Comparison of ENCODE assay signal across 9 cellular contexts in genomic region chr6:26536571-26537159, GRCh38. TPM values are rescaled to one million over a fixed set of nuclear protein-coding genes. Genes with fewer than 3 reads are reported as not detected.
DNase-seq lines count a peak whose midpoint lies in the region; ATAC-seq, FAIRE-seq and TF ChIP-seq lines count a peak whose summit lies in the region.
"Had no signal": no experiment of that assay in that cellular context is flagged by ENCODE, and none has a peak within 500 bp of the region (broad histone marks: within the 10 kb centered on the region; RNA-seq: fewer than 3 reads in every experiment).

No MANE protein-coding gene starts in this region.

- intact Hi-C loops in Calu3 (cut with micrococcal nuclease; ENCODE audit: unreplicated experiment) (loop anchor here (1.0 kb wide), 1 partner anchor 17 kb away; no protein-coding TSS in a partner anchor), HCT116 (cut with micrococcal nuclease) (loop anchor here (1.0 to 10.0 kb wide), 4 partner anchors 32 to 362 kb away; no protein-coding TSS in a partner anchor), breast epithelium (cut with DNase I; ENCODE audit: low total_unique reads) (no loop called here), left lung (cut with DNase I) (no loop called here)

- RAD21 ChIA-PET in HCT116 (lab: Charles Lee; ENCODE audit: low non-redundant PET in 1 of 2, low total read pairs in 2 of 2, uncharacterized antibody in 2 of 2, unreplicated experiment in 2 of 2) = interaction anchor here in 1 of 2 experiments (0.9 kb wide), 1 partner anchor 195 kb away, joined by 3 read pairs; no protein-coding TSS in a partner anchor

- H4K20me1 ChIP-seq in HCT116 (ENCODE audit: insufficient read depth) = no peaks in the 10 kb centered on the region

- H3K27me3 ChIP-seq in HCT116 (ENCODE audit: insufficient read depth, low read length) (no peaks in the 10 kb centered on the region), breast epithelium (no peaks in the 10 kb centered on the region), left lung (no peaks in the 10 kb centered on the region)

- peaks cover 34% of the 10 kb centered on the region for H3K79me2 ChIP-seq in HCT116 (ENCODE audit: insufficient read depth, low read length)

- peak overlapping the region; percentile 97 for H2AFZ ChIP-seq in HCT116 (ENCODE audit: low read depth, low read length, poor library complexity, severe bottlenecking)

- H3K4me3 Mint-ChIP-seq in Calu3 (ENCODE audit: low read depth, unreplicated experiment) = peak overlapping the region; percentile 94
- H3K4me3 Mint-ChIP-seq in stimulated activated memory B cell treated with anti-CD40 and anti-IgM and Interleukin-4, amounts not matched to agents 10 μg/mL and 1 μg/mL and 100 μg/mL, for 72 hours = peak overlapping the region; percentile 93

- no peaks in the 10 kb centered on the region for H3K27me3 Mint-ChIP-seq in Calu3 (ENCODE audit: unreplicated experiment)
- no peaks in the 10 kb centered on the region for H3K27me3 Mint-ChIP-seq in stimulated activated memory B cell treated with anti-CD40 and anti-IgM and Interleukin-4, amounts not matched to agents 10 μg/mL and 1 μg/mL and 100 μg/mL, for 72 hours

- BruUV-seq in Calu3 (replicated peaks; lab: Mats Ljungman, UMichigan) = no TSS peak
- no TSS peak for BruUV-seq in HCT116 (replicated peaks; lab: Mats Ljungman, UMichigan)

- no peaks in the 10 kb centered on the region for H3K9me3 Mint-ChIP-seq in Calu3 (ENCODE audit: low read depth, unreplicated experiment)
- H3K9me3 Mint-ChIP-seq in stimulated activated memory B cell treated with anti-CD40 and anti-IgM and Interleukin-4, amounts not matched to agents 10 μg/mL and 1 μg/mL and 100 μg/mL, for 72 hours = no peaks in the 10 kb centered on the region

- H3K9me2 ChIP-seq in HCT116 (ENCODE audit: insufficient read depth) = no peaks in the 10 kb centered on the region

- H3K4me1 ChIP-seq in HCT116 (ENCODE audit: control insufficient read depth in 1 of 2, insufficient read depth in 2 of 2, low read length in 2 of 2) = peaks cover 14 to 53% of the 10 kb centered on the region in 2 experiments
- no peaks in the 10 kb centered on the region for H3K4me1 ChIP-seq in breast epithelium
- peaks cover 9 to 42% of the 10 kb centered on the region in 2 donors for H3K4me1 ChIP-seq in left lung

- H3K27ac ChIP-seq in HCT116 (ENCODE audit: low read depth, low read length) (peak overlapping the region; percentile 72), breast epithelium (peak overlapping the region; percentile 94 to 96), left lung (peak overlapping the region; percentile 91 to 95)

- TF ChIP-seq CTCF in Calu3 (IDR thresholded peaks at IDR 0.05; ENCODE audit: unreplicated experiment) (no peak), HCT116 (IDR thresholded peaks at IDR 0.05 in 2 of 3, conservative IDR thresholded peaks at IDR 0.05 in 1 of 3; ENCODE audit: borderline replicate concordance in 1 of 3, insufficient read depth in 1 of 3, low read depth in 2 of 3, low read length in 2 of 3) (no peak), breast epithelium (IDR thresholded peaks at IDR 0.05) (no peak), left lung (IDR thresholded peaks at IDR 0.05) (no peak)

- peak overlapping the region; percentile 90 for H3K4me2 ChIP-seq in HCT116 (ENCODE audit: low read length)

- no peak for TF ChIP-seq POLR2A in HCT116 (IDR thresholded peaks at IDR 0.05; ENCODE audit: borderline replicate concordance, extremely low read depth, insufficient read depth, insufficient read length)
- no peak for TF ChIP-seq POLR2A in breast epithelium (IDR thresholded peaks at IDR 0.05)

- no peak for FAIRE-seq in RCC 7860 (lab: Jason Lieb, UNC)
- FAIRE-seq: TTC549 had no signal

- TF ChIP-seq RAD21 in HCT116 (IDR thresholded peaks at IDR 0.05; ENCODE audit: low read depth) = no peak

- peak overlapping the region; percentile 19 to 49; a peak in 3 of 4 replicates for H3K4me3 ChIP-seq in HCT116 (replicated peaks in 1 of 2; ENCODE audit: low read depth in 1 of 2, low read length in 2 of 2)
- H3K4me3 ChIP-seq in breast epithelium = peak overlapping the region; percentile 81 to 91 (median 85)
- peak overlapping the region; percentile 82 to 85 for H3K4me3 ChIP-seq in left lung

- H3K36me3 Mint-ChIP-seq in Calu3 (ENCODE audit: insufficient read depth, unreplicated experiment) = peaks cover 59% of the 10 kb centered on the region
- peaks cover 12% of the 10 kb centered on the region for H3K36me3 Mint-ChIP-seq in stimulated activated memory B cell treated with anti-CD40 and anti-IgM and Interleukin-4, amounts not matched to agents 10 μg/mL and 1 μg/mL and 100 μg/mL, for 72 hours

- CTCF ChIA-PET in Calu3 (lab: Charles Lee) = interaction anchor here (0.7 to 2.6 kb wide), 7 partner anchors 14 to 1216 kb away, joined by 3 to 8 read pairs (median 3); no protein-coding TSS in a partner anchor
- CTCF ChIA-PET in HCT116 (lab: Charles Lee) = interaction anchor here (0.9 to 2.0 kb wide), 2 partner anchors 35 to 195 kb away, joined by 3 to 7 read pairs; no protein-coding TSS in a partner anchor

- H3K9ac ChIP-seq in HCT116 (ENCODE audit: low read length) = peak overlapping the region; percentile 45

- peak overlapping the region; percentile 95 for H3K27ac Mint-ChIP-seq in Calu3 (ENCODE audit: unreplicated experiment)
- peak overlapping the region; percentile 95 for H3K27ac Mint-ChIP-seq in stimulated activated memory B cell treated with anti-CD40 and anti-IgM and Interleukin-4, amounts not matched to agents 10 μg/mL and 1 μg/mL and 100 μg/mL, for 72 hours

- POLR2A ChIA-PET in HCT116 (lab: Charles Lee) = interaction anchor here (1.3 to 1.6 kb wide), 4 partner anchors 16 to 208 kb away, joined by 3 to 8 read pairs (median 6); no protein-coding TSS in a partner anchor

- H3K4me1 Mint-ChIP-seq in Calu3 (ENCODE audit: low read depth, unreplicated experiment) = peaks cover 34% of the 10 kb centered on the region
- H3K4me1 Mint-ChIP-seq in stimulated activated memory B cell treated with anti-CD40 and anti-IgM and Interleukin-4, amounts not matched to agents 10 μg/mL and 1 μg/mL and 100 μg/mL, for 72 hours = peaks cover 55% of the 10 kb centered on the region

- H3K36me3 ChIP-seq in HCT116 (ENCODE audit: control insufficient read depth in 1 of 2, insufficient read depth in 2 of 2, low read length in 2 of 2) (no peaks in the 10 kb centered on the region), breast epithelium (no peaks in the 10 kb centered on the region), left lung (peaks cover 0 to 5% of the 10 kb centered on the region in 2 donors)

- H3K9me3 ChIP-seq in HCT116 (ENCODE audit: control insufficient read depth in 1 of 2, insufficient read depth in 1 of 2, low read depth in 1 of 2, low read length in 2 of 2) = no peaks in the 10 kb centered on the region
- no peaks in the 10 kb centered on the region for H3K9me3 ChIP-seq in breast epithelium
- H3K9me3 ChIP-seq in left lung = no peaks in the 10 kb centered on the region

- DNase-seq in Calu3 (no peak), HCT116 (ENCODE audit: low read depth, low spot score) (no peak), RCC 7860 (ENCODE audit: low spot score) (peak; percentile 34), breast epithelium (ENCODE audit: low spot score in 2 of 2) (no peak), left lung (no peak)

- ATAC-seq in HCT116 (no peak), left lung (peak; percentile 2), GM19467 (IDR thresholded peaks at IDR 0.05; ENCODE audit: unreplicated experiment) (no peak), HG03469 (IDR thresholded peaks at IDR 0.05; ENCODE audit: unreplicated experiment) (no peak)
- no peak for ATAC-seq in stimulated activated memory B cell treated with anti-CD40 and anti-IgM and Interleukin-4, amounts not matched to agents 10 μg/mL and 1 μg/mL and 100 μg/mL, for 72 hours

TF ChIP-seq in HCT116, 20 proteins besides CTCF, POLR2A, EP300 and RAD21 (continues in another document):
- no peak for TF ChIP-seq ELF1 (IDR thresholded peaks at IDR 0.05; ENCODE audit: borderline replicate concordance, low read depth)
- TF ChIP-seq CEBPB (IDR thresholded peaks at IDR 0.05; ENCODE audit: low read depth) = no peak
- no peak for TF ChIP-seq EGR1 (IDR thresholded peaks at IDR 0.05; ENCODE audit: low read depth)
- no peak for TF ChIP-seq ZNF274 (IDR thresholded peaks at IDR 0.05; ENCODE audit: low read depth, low read length)
- TF ChIP-seq EZH2phosphoT487 (IDR thresholded peaks at IDR 0.05; ENCODE audit: borderline replicate concordance) = no peak
- TF ChIP-seq FOSL1 (IDR thresholded peaks at IDR 0.05; ENCODE audit: low read depth) = no peak
- TF ChIP-seq SRF (IDR thresholded peaks at IDR 0.05; ENCODE audit: low read depth) = no peak
- TF ChIP-seq MAX (IDR thresholded peaks at IDR 0.05) = no peak
- no peak for TF ChIP-seq ATF3 (IDR thresholded peaks at IDR 0.05)
- no peak for TF ChIP-seq CBX3 (IDR thresholded peaks at IDR 0.05; ENCODE audit: low read depth)

RNA-seq across cellular contexts. Expression of gene HMGN4, which starts 1.5 kb away (rescaled TPM):
- total RNA-seq in Calu3 (2022) (49.7 and 60.0 TPM in 2 replicates), HCT116 (2021; ENCODE audit: unreplicated experiment) (73.8 TPM), breast epithelium (10 to 100 TPM; 57.0 to 96.6 (median 82.6) TPM), left lung (10 to 100 TPM; 41.2 to 47.2 TPM)
- 48.2 and 64.6 TPM in 2 replicates for polyA plus RNA-seq in HCT116 (2012)

RNA-seq across cellular contexts. Expression of gene BTN1A1, which starts 36.6 kb away (rescaled TPM):
- not detected in 2 replicates for total RNA-seq in Calu3 (2022)
- 0.32 TPM for total RNA-seq in HCT116 (2021; ENCODE audit: unreplicated experiment)
- 0.15 and 0.33 TPM in 2 replicates for polyA plus RNA-seq in HCT116 (2012)
- not detected for total RNA-seq in breast epithelium
- total RNA-seq in left lung = not detected

Comparison
In these comparisons a context has a peak if more than half of its experiments do, and no peak if none do; other contexts are left out.
1. H3K4me3 ChIP-seq: peak in every context shown above with its lines; median percentile 85 in breast epithelium; 84 in left lung; 34 in HCT116.
2. intact Hi-C loops: an anchor here in Calu3 (1.0 kb wide) and HCT116 (1.0 to 10.0 kb wide); none called in breast epithelium and left lung.